11 cellular contexts compared by ENCODE assay signal in genomic region chr11:61378713-61379313, GRCh38. TPM values are rescaled to one million over a fixed set of nuclear protein-coding genes. Genes with fewer than 3 reads are reported as not detected.
DNase-seq lines count a peak whose midpoint lies in the region; FAIRE-seq and TF ChIP-seq lines count a peak whose summit lies in the region.
"Had no signal": no experiment of that assay in that cellular context is flagged by ENCODE, and none has a peak within 500 bp of the region (broad histone marks: within the 10 kb centered on the region; RNA-seq: fewer than 3 reads in every experiment).

No MANE protein-coding gene starts in this region.

- peak overlapping the region; percentile 43 for H3K4me2 ChIP-seq in astrocyte (ENCODE audit: low read length)
- H3K4me2 ChIP-seq in hepatocyte: no peak overlapping the region

- H2AFZ ChIP-seq in astrocyte (ENCODE audit: low read depth, low read length) (no peak overlapping the region), hepatocyte (no peak overlapping the region)

- peak; percentile 60 for FAIRE-seq in astrocyte (lab: Jason Lieb, UNC)
- no peak for FAIRE-seq in GM12891 (lab: Jason Lieb, UNC)

- H4K20me1 ChIP-seq in astrocyte (ENCODE audit: insufficient read depth, low read length) (no peaks in the 10 kb centered on the region), hepatocyte (ENCODE audit: insufficient read depth, poor library complexity, severe bottlenecking) (no peaks in the 10 kb centered on the region)

- peaks cover 4% of the 10 kb centered on the region for H3K9me3 Mint-ChIP-seq in astrocyte (ENCODE audit: unreplicated experiment)

- TF ChIP-seq POLR2A in testis (IDR thresholded peaks at IDR 0.05) (no peak), GM12891 (IDR thresholded peaks at IDR 0.05; ENCODE audit: low read depth, low read length) (no peak)

- H3K4me3 Mint-ChIP-seq in astrocyte (ENCODE audit: unreplicated experiment): no peak overlapping the region
- H3K4me3 Mint-ChIP-seq: brain had no signal

- 84% methylated on average over 5 of the region's 5 CpGs for WGBS in hepatocyte (ENCODE audit: low lambda C conversion rate, missing lambda C conversion rate)
- 84 to 88% methylated on average over 5 of the region's 5 CpGs for WGBS in testis, 2 donors

- H3K27ac Mint-ChIP-seq in astrocyte (ENCODE audit: unreplicated experiment): no peak overlapping the region

- H3K4me1 ChIP-seq in astrocyte (ENCODE audit: insufficient read depth, low read length) (peaks cover 11% of the 10 kb centered on the region), hepatocyte (ENCODE audit: insufficient read depth) (peaks cover 4% of the 10 kb centered on the region), testis (no peaks in the 10 kb centered on the region)

- H3K27ac ChIP-seq in HL-60 (replicated peaks) (no peak overlapping the region), astrocyte (ENCODE audit: low read depth, low read length) (peak overlapping the region; percentile 65), hepatocyte (peak overlapping the region; percentile 66), testis (no peak overlapping the region)
- H3K27ac ChIP-seq: WERI-Rb-1 had no signal

- DNase-seq in HL-60 (ENCODE audit: low read depth in 1 of 2, low spot score in 1 of 2): peak; percentile 82 to 84
- DNase-seq in astrocyte (ENCODE audit: low read depth): peak; percentile 90
- DNase-seq in hepatocyte (ENCODE audit: low spot score): peak; percentile 65
- peak; percentile 54 for DNase-seq in testis
- DNase-seq in GM12891 (ENCODE audit: insufficient read length, low spot score): no peak
- no peak for DNase-seq in GM20000 (ENCODE audit: low spot score)
- DNase-seq in stimulated activated CD4-positive, alpha-beta T cell treated with anti-CD3 and anti-CD28 coated beads, Interleukin-4, amount 100 ng/mL, for 24 hours: no peak
- DNase-seq in stimulated activated CD4-positive, alpha-beta T cell treated with anti-CD3 and anti-CD28 coated beads, Interleukin-2, amount 100 ng/mL, for 24 hours: no peak
- DNase-seq: NCI-H2029, WERI-Rb-1 had no signal

- H3K4me1 Mint-ChIP-seq in astrocyte (ENCODE audit: low read depth, unreplicated experiment): peaks cover 17% of the 10 kb centered on the region
- H3K4me1 Mint-ChIP-seq: brain had no signal

- TF ChIP-seq CTCF in HL-60 (IDR thresholded peaks at IDR 0.05; ENCODE audit: insufficient read depth, low read length) (no peak), astrocyte (IDR thresholded peaks at IDR 0.05; ENCODE audit: insufficient read depth, low read depth, low read length) (no peak), hepatocyte (IDR thresholded peaks at IDR 0.05; ENCODE audit: poor library complexity) (no peak), testis (IDR thresholded peaks at IDR 0.05) (no peak), GM20000 (IDR thresholded peaks at IDR 0.05; ENCODE audit: extremely low read depth, missing control alignments) (no peak)

- H3K79me2 ChIP-seq in astrocyte (ENCODE audit: insufficient read depth, low read length) (no peaks in the 10 kb centered on the region), hepatocyte (no peaks in the 10 kb centered on the region)

- no peaks in the 10 kb centered on the region for H3K9me3 ChIP-seq in astrocyte (ENCODE audit: insufficient read depth, low read depth, low read length)
- no peaks in the 10 kb centered on the region for H3K9me3 ChIP-seq in hepatocyte (ENCODE audit: low read depth)
- H3K9me3 ChIP-seq in testis: no peaks in the 10 kb centered on the region

- H3K36me3 ChIP-seq in astrocyte (ENCODE audit: insufficient read depth, low read length) (peaks cover 3% of the 10 kb centered on the region), hepatocyte (replicated peaks; ENCODE audit: insufficient read depth, low read depth) (no peaks in the 10 kb centered on the region), testis (ENCODE audit: low read depth, missing control alignments) (no peaks in the 10 kb centered on the region)

- H3K9me2 ChIP-seq in hepatocyte (replicated peaks; ENCODE audit: insufficient read depth): no peaks in the 10 kb centered on the region

- intact Hi-C loops in testis (cut with DNase I; ENCODE audit: low total_unique reads): no loop called here

- H3K9ac ChIP-seq in astrocyte (ENCODE audit: low read length): peak overlapping the region; percentile 32

- H3K27me3 Mint-ChIP-seq in astrocyte (ENCODE audit: low read depth, unreplicated experiment): no peaks in the 10 kb centered on the region
- H3K27me3 Mint-ChIP-seq: brain had no signal

- H3K36me3 Mint-ChIP-seq in astrocyte (ENCODE audit: low read depth, unreplicated experiment): peaks cover 8% of the 10 kb centered on the region

- H3K4me3 ChIP-seq in HL-60 (replicated peaks; ENCODE audit: insufficient read depth, low read length): no peak overlapping the region
- H3K4me3 ChIP-seq in astrocyte (ENCODE audit: insufficient read depth, low read depth, low read length): no peak overlapping the region
- H3K4me3 ChIP-seq in hepatocyte: no peak overlapping the region
- H3K4me3 ChIP-seq in testis: no peak overlapping the region

- H3K27me3 ChIP-seq in HL-60 (ENCODE audit: insufficient read depth, poor library complexity, severe bottlenecking) (no peaks in the 10 kb centered on the region), astrocyte (ENCODE audit: insufficient read depth, low read length) (no peaks in the 10 kb centered on the region), hepatocyte (no peaks in the 10 kb centered on the region), testis (no peaks in the 10 kb centered on the region)

TF ChIP-seq in GM12891, 5 proteins besides CTCF, POLR2A, EP300 and RAD21:
- TF ChIP-seq PAX5 (IDR thresholded peaks at IDR 0.05; ENCODE audit: insufficient read depth, low read length, severe bottlenecking) (no peak), TAF1 (IDR thresholded peaks at IDR 0.05; ENCODE audit: low read depth, low read length) (no peak), POU2F2 (IDR thresholded peaks at IDR 0.05; ENCODE audit: low read depth, low read length) (no peak), SPI1 (IDR thresholded peaks at IDR 0.05; ENCODE audit: low read depth, low read length) (no peak), POLR2AphosphoS5 (IDR thresholded peaks at IDR 0.05; ENCODE audit: low read depth, low read length) (no peak)

RNA-seq across cellular contexts. Expression of gene TMEM216, which starts 13.6 kb away (rescaled TPM):
- total RNA-seq in astrocyte: 7.8 and 8.3 TPM in 2 replicates
- total RNA-seq in hepatocyte: 26.9 and 28.7 TPM in 2 replicates
- polyA plus RNA-seq in hepatocyte: 20.5 and 21.1 TPM in 2 replicates
- total RNA-seq in testis: 10 to 100 TPM; 19.4 to 25.6 TPM
- 29.5 TPM for polyA plus RNA-seq in testis (ENCODE audit: insufficient read depth, low read depth, low replicate concordance)
- 7.3 TPM for polyA plus RNA-seq in GM12891 (2012; ENCODE audit: low read depth, missing spikeins)

RNA-seq across cellular contexts. Expression of gene TMEM138, which starts 16.6 kb away (rescaled TPM):
- total RNA-seq in astrocyte (32.9 and 36.8 TPM in 2 replicates), hepatocyte (26.4 and 32.8 TPM in 2 replicates), testis (10 to 100 TPM; 41.8 to 42.1 TPM)
- polyA plus RNA-seq in hepatocyte (36.5 and 48.6 TPM in 2 replicates), testis (ENCODE audit: insufficient read depth, low read depth, low replicate concordance) (61.8 TPM)
- 31.8 TPM for polyA plus RNA-seq in GM12891 (2012; ENCODE audit: low read depth, missing spikeins)

RNA-seq across cellular contexts. Expression of gene CYB561A3, which starts 17.1 kb away (rescaled TPM):
- total RNA-seq in astrocyte (26.4 and 29.2 TPM in 2 replicates), hepatocyte (34.8 and 37.2 TPM in 2 replicates), testis (10 to 100 TPM; 41.7 to 55.8 TPM)
- polyA plus RNA-seq in hepatocyte (31.5 and 35.9 TPM in 2 replicates), testis (ENCODE audit: insufficient read depth, low read depth, low replicate concordance) (39.8 TPM)
- polyA plus RNA-seq in GM12891 (2012; ENCODE audit: low read depth, missing spikeins): 37.5 TPM

RNA-seq across cellular contexts. Expression of gene TKFC, which starts 45.8 kb away (rescaled TPM):
- 23.8 and 23.9 TPM in 2 replicates for total RNA-seq in astrocyte
- 41.5 and 42.3 TPM in 2 replicates for total RNA-seq in hepatocyte
- 98.4 and 104 TPM in 2 replicates for polyA plus RNA-seq in hepatocyte
- 100 to 1,000 TPM in 1 of 2 donors, 10 to 100 TPM in 1; 90.1 to 121 TPM for total RNA-seq in testis
- polyA plus RNA-seq in testis (ENCODE audit: insufficient read depth, low read depth, low replicate concordance): 159 TPM
- 54.8 TPM for polyA plus RNA-seq in GM12891 (2012; ENCODE audit: low read depth, missing spikeins)

RNA-seq across cellular contexts. Expression of gene DDB1, which starts 45.9 kb away (rescaled TPM):
- total RNA-seq in astrocyte (222 and 251 TPM in 2 replicates), hepatocyte (207 and 215 TPM in 2 replicates), testis (100 to 1,000 TPM; 266 to 333 TPM)
- polyA plus RNA-seq in hepatocyte (166 and 177 TPM in 2 replicates), testis (ENCODE audit: insufficient read depth, low read depth, low replicate concordance) (257 TPM)
- polyA plus RNA-seq in GM12891 (2012; ENCODE audit: low read depth, missing spikeins): 138 TPM

Comparison
In these comparisons a context has a peak if more than half of its experiments do, and no peak if none do; other contexts are left out.
1. DNase-seq: peak in HL-60 (2 of 2), astrocyte (single experiment), hepatocyte (single experiment) and testis (single experiment); none in GM12891 (single experiment), GM20000 (single experiment), stimulated activated CD4-positive, alpha-beta T cell treated with anti-CD3 and anti-CD28 coated beads, Interleukin-4, amount 100 ng/mL, for 24 hours (single experiment) and stimulated activated CD4-positive, alpha-beta T cell treated with anti-CD3 and anti-CD28 coated beads, Interleukin-2, amount 100 ng/mL, for 24 hours (0 of 2).
2. H3K27ac ChIP-seq: peak in astrocyte (single experiment) and hepatocyte (single experiment); none in HL-60 (single experiment) and testis (0 of 2).